ENCODE assay signal across 28 cellular contexts in genomic region chr10:32979041-32979440, GRCh38. TPM values are rescaled to one million over a fixed set of nuclear protein-coding genes. Genes with fewer than 3 reads are reported as not detected.
A peak's percentile ranks its signal among the peaks of the same experiment; 100 is the strongest.
DNase-seq lines count a peak whose midpoint lies in the region; ATAC-seq and TF ChIP-seq lines count a peak whose summit lies in the region.
"Had no signal": no experiment of that assay in that cellular context is flagged by ENCODE, and none has a peak within 500 bp of the region (broad histone marks: within the 10 kb centered on the region; RNA-seq: fewer than 3 reads in every experiment).

No MANE protein-coding gene starts in this region.

- H4K20me1 ChIP-seq in HCT116 (ENCODE audit: insufficient read depth) (no peaks in the 10 kb centered on the region), MM.1S (ENCODE audit: insufficient read depth, low read length) (no peaks in the 10 kb centered on the region), neural progenitor cell (ENCODE audit: low read depth) (no peaks in the 10 kb centered on the region)

- H3K27ac Mint-ChIP-seq in neural progenitor cell: no peak overlapping the region
- H3K27ac Mint-ChIP-seq: activated CD4-positive, alpha-beta T cell treated with anti-CD3 and anti-CD28 coated beads, Interleukin-2, amount 10 ng/mL, durations not matched to agents 24 days and 14 days; activated naive CD8-positive, alpha-beta T cell treated with anti-CD3 and anti-CD28 coated beads, Interleukin-2, amount 10 ng/mL, durations not matched to agents 7 days and 5 days had no signal

- H3K79me2 ChIP-seq in HCT116 (ENCODE audit: insufficient read depth, low read length) (no peaks in the 10 kb centered on the region), MM.1S (ENCODE audit: low read length) (no peaks in the 10 kb centered on the region), neural progenitor cell (ENCODE audit: low read depth) (no peaks in the 10 kb centered on the region)

- no peaks in the 10 kb centered on the region for H3K9me3 Mint-ChIP-seq in neural progenitor cell
- H3K9me3 Mint-ChIP-seq: activated CD4-positive, alpha-beta T cell treated with anti-CD3 and anti-CD28 coated beads, Interleukin-2, amount 10 ng/mL, durations not matched to agents 24 days and 14 days; activated naive CD8-positive, alpha-beta T cell treated with anti-CD3 and anti-CD28 coated beads, Interleukin-2, amount 10 ng/mL, durations not matched to agents 7 days and 5 days; naive thymus-derived CD8-positive, alpha-beta T cell had no signal

- TF ChIP-seq POLR2A in HCT116 (IDR thresholded peaks at IDR 0.05; ENCODE audit: borderline replicate concordance, extremely low read depth, insufficient read depth, insufficient read length): no peak

- RAD21 ChIA-PET in HCT116 (lab: Charles Lee; ENCODE audit: low non-redundant PET in 1 of 2, low total read pairs in 2 of 2, uncharacterized antibody in 2 of 2, unreplicated experiment in 2 of 2): no interaction called here

- H3K4me2 ChIP-seq in HCT116 (ENCODE audit: low read length) (peak overlapping the region; percentile 84; the same call in 1 of the 2 replicates), MM.1S (ENCODE audit: low read depth, low read length) (no peak overlapping the region), neural progenitor cell (no peak overlapping the region)

- no peaks in the 10 kb centered on the region for H3K36me3 ChIP-seq in HCT116 (ENCODE audit: control insufficient read depth in 1 of 2, insufficient read depth in 2 of 2, low read length in 2 of 2)
- no peaks in the 10 kb centered on the region for H3K36me3 ChIP-seq in Panc1 (ENCODE audit: control insufficient read depth, insufficient read depth, low read length)
- no peaks in the 10 kb centered on the region for H3K36me3 ChIP-seq in MM.1S (replicated peaks; ENCODE audit: insufficient read depth, low read length)
- H3K36me3 ChIP-seq in neural progenitor cell: no peaks in the 10 kb centered on the region
- H3K36me3 ChIP-seq: heart left ventricle, Peyer's patch, thoracic aorta, vagina had no signal

- H3K9ac ChIP-seq in HCT116 (ENCODE audit: low read length): no peak overlapping the region
- H3K9ac ChIP-seq in MM.1S (ENCODE audit: low read length): no peak overlapping the region
- H3K9ac ChIP-seq in neural progenitor cell: no peak overlapping the region

- H3K4me1 ChIP-seq in HCT116 (ENCODE audit: control insufficient read depth in 1 of 2, insufficient read depth in 2 of 2, low read length in 2 of 2) (peaks cover 39 to 51% of the 10 kb centered on the region in 2 experiments), Panc1 (ENCODE audit: control insufficient read depth, insufficient read depth, low read length) (peaks cover 46% of the 10 kb centered on the region), MM.1S (ENCODE audit: low read length) (0 out of 2 replicates have a peak, but pooled peaks cover 3% of the 10 kb centered on the region), neural progenitor cell (no peaks in the 10 kb centered on the region)

- ATAC-seq in HCT116 (no peak), Panc1 (no peak), GM19023 (IDR thresholded peaks at IDR 0.05; ENCODE audit: unreplicated experiment) (no peak), HG02852 (IDR thresholded peaks at IDR 0.05; ENCODE audit: unreplicated experiment) (no peak)
- ATAC-seq: heart left ventricle; naive thymus-derived CD8-positive, alpha-beta T cell; stimulated activated naive CD8-positive, alpha-beta T cell treated with anti-CD3 and anti-CD28 coated beads, Interleukin-15, Interleukin-2, amounts not matched to agents 100 U/mL and 50 U/mL, for 24 hours had no signal

- H3K36me3 Mint-ChIP-seq in neural progenitor cell: no peaks in the 10 kb centered on the region
- H3K36me3 Mint-ChIP-seq: activated naive CD8-positive, alpha-beta T cell treated with anti-CD3 and anti-CD28 coated beads, Interleukin-2, amount 10 ng/mL, durations not matched to agents 7 days and 5 days; naive thymus-derived CD8-positive, alpha-beta T cell had no signal

- CTCF ChIA-PET in HCT116 (lab: Charles Lee): no interaction called here
- CTCF ChIA-PET in Panc1 (lab: Charles Lee): no interaction called here

- POLR2A ChIA-PET in HCT116 (lab: Charles Lee) (no interaction called here), Panc1 (lab: Charles Lee) (interaction anchor here (2.3 kb wide), 1 partner anchor 19 kb away, joined by 12 read pairs; no protein-coding TSS in a partner anchor)

- in situ Hi-C loops in Panc1 (cut with HindIII; ENCODE audit: low pct_unique_long_range_greater_than_20kb, low sequenced_read_pairs): no loop called here

- H3K4me3 Mint-ChIP-seq in neural progenitor cell: no peak overlapping the region
- H3K4me3 Mint-ChIP-seq: activated CD4-positive, alpha-beta T cell treated with anti-CD3 and anti-CD28 coated beads, Interleukin-2, amount 10 ng/mL, durations not matched to agents 24 days and 14 days had no signal

- H3F3A ChIP-seq in MM.1S (ENCODE audit: insufficient read depth, low read length) (peaks cover 25% of the 10 kb centered on the region; the same call in 1 of the 2 replicates), neural progenitor cell (ENCODE audit: low read depth) (peaks cover 14% of the 10 kb centered on the region)

- H3K27me3 Mint-ChIP-seq in neural progenitor cell (ENCODE audit: insufficient read depth, low read depth): peaks cover 2% of the 10 kb centered on the region
- H3K27me3 Mint-ChIP-seq: activated naive CD8-positive, alpha-beta T cell treated with anti-CD3 and anti-CD28 coated beads, Interleukin-2, amount 10 ng/mL, durations not matched to agents 7 days and 5 days had no signal

- TF ChIP-seq RAD21 in HCT116 (IDR thresholded peaks at IDR 0.05; ENCODE audit: low read depth): no peak

- DNase-seq in AG09309 (ENCODE audit: low read depth): peak; percentile 95
- DNase-seq in HCT116 (ENCODE audit: low read depth, low spot score): no peak
- no peak for DNase-seq in Panc1 (ENCODE audit: low read depth, low spot score)
- DNase-seq in fibroblast of the aortic adventitia (ENCODE audit: low read depth): peak; percentile 57
- DNase-seq in MM.1S: no peak
- DNase-seq in neural progenitor cell (ENCODE audit: low spot score): no peak
- DNase-seq: ACHN; activated CD4-positive, alpha-beta T cell treated with anti-CD3 and anti-CD28 coated beads, Interleukin-2, amount 10 ng/mL, durations not matched to agents 24 days and 14 days; activated effector memory CD4-positive, alpha-beta T cell treated with anti-CD3 and anti-CD28 coated beads, Interleukin-2, amount 50 U/mL, for 16 hours; activated naive CD8-positive, alpha-beta T cell treated with anti-CD3 and anti-CD28 coated beads, Interleukin-2, amount 10 ng/mL, durations not matched to agents 7 days and 5 days; activated T-cell treated with anti-CD3 and anti-CD28 coated beads, Interleukin-2, amount 50 U/mL, for 1 hour; Caco-2; caudate nucleus; dermis blood vessel endothelial cell; DMS79 treated with DMSO at 0.1 percent for 48 hours; heart left ventricle; KG1; kidney; naive thymus-derived CD8-positive, alpha-beta T cell; occipital lobe; Peyer's patch; stimulated activated naive CD8-positive, alpha-beta T cell treated with anti-CD3 and anti-CD28 coated beads, Interleukin-15, Interleukin-2, amounts not matched to agents 100 U/mL and 50 U/mL, for 24 hours; T1000 had no signal

- no peaks in the 10 kb centered on the region for H3K27me3 ChIP-seq in HCT116 (ENCODE audit: insufficient read depth, low read length)
- H3K27me3 ChIP-seq in Panc1 (ENCODE audit: control insufficient read depth, insufficient read depth, low read length): no peaks in the 10 kb centered on the region
- no peaks in the 10 kb centered on the region for H3K27me3 ChIP-seq in MM.1S (replicated peaks; ENCODE audit: insufficient read depth, low read length)
- no peaks in the 10 kb centered on the region for H3K27me3 ChIP-seq in neural progenitor cell
- H3K27me3 ChIP-seq: heart left ventricle, Peyer's patch, vagina had no signal

- H3K27ac ChIP-seq in HCT116 (ENCODE audit: low read depth, low read length) (no peak overlapping the region), Panc1 (ENCODE audit: low read length) (peak overlapping the region; percentile 100), MM.1S (ENCODE audit: low read length) (no peak overlapping the region), neural progenitor cell (no peak overlapping the region)
- H3K27ac ChIP-seq: C4-2B, thoracic aorta, vagina had no signal

- H3K9me2 ChIP-seq in HCT116 (ENCODE audit: insufficient read depth) (no peaks in the 10 kb centered on the region), MM.1S (replicated peaks; ENCODE audit: insufficient read depth, low read length) (no peaks in the 10 kb centered on the region)

- intact Hi-C loops in HCT116 (cut with micrococcal nuclease) (no loop called here), Panc1 (cut with micrococcal nuclease; ENCODE audit: unreplicated experiment) (no loop called here)

- peaks cover 42% of the 10 kb centered on the region for H3K4me1 Mint-ChIP-seq in neural progenitor cell

- BruUV-seq in HCT116 (replicated peaks; lab: Mats Ljungman, UMichigan) (no TSS peak), Panc1 (replicated peaks; lab: Mats Ljungman, UMichigan) (no TSS peak)

- H3K4me3 ChIP-seq in AG09309 (ENCODE audit: control insufficient read depth, low read depth, low read length) (no peak overlapping the region), HCT116 (replicated peaks in 1 of 2; ENCODE audit: low read depth in 1 of 2, low read length in 2 of 2) (no peak overlapping the region), Panc1 (ENCODE audit: low read depth in 2 of 2, low read length in 2 of 2) (no peak overlapping the region), fibroblast of the aortic adventitia (ENCODE audit: low read depth, low read length) (no peak overlapping the region), MM.1S (ENCODE audit: low read length) (no peak overlapping the region), neural progenitor cell (no peak overlapping the region)
- H3K4me3 ChIP-seq: heart left ventricle, Peyer's patch, thoracic aorta, vagina had no signal

- no peak overlapping the region for H2AFZ ChIP-seq in HCT116 (ENCODE audit: low read depth, low read length, poor library complexity, severe bottlenecking)
- H2AFZ ChIP-seq in MM.1S (ENCODE audit: low read length): no peak overlapping the region
- no peak overlapping the region for H2AFZ ChIP-seq in neural progenitor cell (replicated peaks)

- TF ChIP-seq CTCF in AG09309 (IDR thresholded peaks at IDR 0.05; ENCODE audit: control insufficient read depth, insufficient read depth, low read depth, low read length, missing control alignments): no peak
- TF ChIP-seq CTCF in HCT116 (IDR thresholded peaks at IDR 0.05 in 2 of 3, conservative IDR thresholded peaks at IDR 0.05 in 1 of 3; ENCODE audit: borderline replicate concordance in 1 of 3, insufficient read depth in 1 of 3, low read depth in 2 of 3, low read length in 2 of 3): no peak
- no peak for TF ChIP-seq CTCF in Panc1 (IDR thresholded peaks at IDR 0.05)
- no peak for TF ChIP-seq CTCF in fibroblast of the aortic adventitia (IDR thresholded peaks at IDR 0.05; ENCODE audit: insufficient read depth, low read length)
- no peak for TF ChIP-seq CTCF in MM.1S (IDR thresholded peaks at IDR 0.05; ENCODE audit: low read length)
- no peak for TF ChIP-seq CTCF in neural progenitor cell (IDR thresholded peaks at IDR 0.05)

- H3K9me3 ChIP-seq in HCT116 (ENCODE audit: control insufficient read depth in 1 of 2, insufficient read depth in 1 of 2, low read depth in 1 of 2, low read length in 2 of 2) (no peaks in the 10 kb centered on the region), Panc1 (ENCODE audit: control insufficient read depth, insufficient read depth, low read depth, low read length) (peaks cover 7% of the 10 kb centered on the region; the same call in 1 of the 2 replicates), MM.1S (replicated peaks; ENCODE audit: insufficient read depth, low read length) (no peaks in the 10 kb centered on the region), neural progenitor cell (ENCODE audit: low read depth) (no peaks in the 10 kb centered on the region)
- H3K9me3 ChIP-seq: Caco-2, heart left ventricle, Peyer's patch, thoracic aorta, vagina had no signal

RNA-seq across cellular contexts. Expression of gene ITGB1, which starts 21.0 kb away (rescaled TPM):
- total RNA-seq in HCT116 (2021; ENCODE audit: unreplicated experiment) (366 TPM), Panc1 (2021; ENCODE audit: unreplicated experiment) (803 TPM), fibroblast of the aortic adventitia (ENCODE audit: low replicate concordance) (2,201 and 3,050 TPM in 2 replicates), neural progenitor cell (ENCODE audit: low replicate concordance) (229 and 358 TPM in 2 replicates)
- polyA plus RNA-seq in HCT116 (2012): 200 and 253 TPM in 2 replicates
- 484 TPM for polyA plus RNA-seq in Panc1 (2012; ENCODE audit: insufficient read length)

Comparison
In these comparisons a context has a peak if more than half of its experiments do, and no peak if none do; other contexts are left out.
1. DNase-seq: peak in AG09309 (single experiment) and fibroblast of the aortic adventitia (single experiment); none in HCT116 (single experiment), Panc1 (single experiment), MM.1S (single experiment) and neural progenitor cell (single experiment).